In genomic region chr9:93996863-93997262, GRCh38 we compare ENCODE assay signal across 26 cellular contexts. TPM values are rescaled to one million over a fixed set of nuclear protein-coding genes. Genes with fewer than 3 reads are reported as not detected.
DNase-seq lines count a peak whose midpoint lies in the region; ATAC-seq and TF ChIP-seq lines count a peak whose summit lies in the region.
"Had no signal": no experiment of that assay in that cellular context is flagged by ENCODE, and none has a peak within 500 bp of the region (broad histone marks: within the 10 kb centered on the region; RNA-seq: fewer than 3 reads in every experiment).

No MANE protein-coding gene starts in this region.

- H3K9me2 ChIP-seq in OCI-LY1 (ENCODE audit: low read depth, low read length), result no peaks in the 10 kb centered on the region

- H3K4me1 ChIP-seq in OCI-LY1 (ENCODE audit: insufficient read depth, low read length, severe bottlenecking) (no peaks in the 10 kb centered on the region), neural progenitor cell (no peaks in the 10 kb centered on the region)
- H3K4me1 ChIP-seq: colonic mucosa, Peyer's patch, tibial nerve had no signal

- H4K20me1 ChIP-seq in OCI-LY1 (ENCODE audit: insufficient read depth, low read length) (no peaks in the 10 kb centered on the region), neural progenitor cell (ENCODE audit: low read depth) (no peaks in the 10 kb centered on the region)

- H3K36me3 ChIP-seq in OCI-LY1 (ENCODE audit: insufficient read depth, low read length) (no peaks in the 10 kb centered on the region), neural progenitor cell (no peaks in the 10 kb centered on the region)
- H3K36me3 ChIP-seq: colonic mucosa, Peyer's patch, tibial nerve had no signal

- TF ChIP-seq CTCF in OCI-LY1 (IDR thresholded peaks at IDR 0.05; ENCODE audit: low read length) (peak; percentile 18; the same call in 1 of the 2 replicates), choroid plexus epithelial cell (conservative IDR thresholded peaks at IDR 0.05; ENCODE audit: low read depth, low read length) (peak; percentile 31), neural progenitor cell (IDR thresholded peaks at IDR 0.05) (peak; percentile 5)

- ATAC-seq in GM18519 (IDR thresholded peaks at IDR 0.05; ENCODE audit: low FRiP score, unreplicated experiment), result no peak
- ATAC-seq: activated T-cell treated with anti-CD3 and anti-CD28 coated beads, Interleukin-2, amount 50 U/mL, for 72 hours had no signal

- no peak overlapping the region for H3K4me3 Mint-ChIP-seq in neural progenitor cell
- H3K4me3 Mint-ChIP-seq in activated CD4-positive, alpha-beta T cell treated with anti-CD3 and anti-CD28 coated beads, Interleukin-2, amount 10 ng/mL, durations not matched to agents 7 days and 5 days, result no peak overlapping the region
- H3K4me3 Mint-ChIP-seq: activated naive CD4-positive, alpha-beta T cell treated with anti-CD3 and anti-CD28 coated beads, Interleukin-2, amount 50 U/mL, for 24 hours; activated T-cell treated with anti-CD3 and anti-CD28 coated beads, Interleukin-2, amount 50 U/mL, for 72 hours; nephron had no signal

- H3K4me2 ChIP-seq in OCI-LY1 (ENCODE audit: low read length) (no peak overlapping the region), neural progenitor cell (no peak overlapping the region)

- no peaks in the 10 kb centered on the region for H3K79me2 ChIP-seq in OCI-LY1 (ENCODE audit: insufficient read depth, low read length)
- H3K79me2 ChIP-seq in neural progenitor cell (ENCODE audit: low read depth), result no peaks in the 10 kb centered on the region

- H3K4me3 ChIP-seq in OCI-LY1 (ENCODE audit: low read depth, low read length, poor library complexity, severe bottlenecking), result no peak overlapping the region
- no peak overlapping the region for H3K4me3 ChIP-seq in choroid plexus epithelial cell (ENCODE audit: low read depth, low read length)
- no peak overlapping the region for H3K4me3 ChIP-seq in neural progenitor cell
- H3K4me3 ChIP-seq: colonic mucosa, Peyer's patch, tibial nerve had no signal

- POLR2A ChIA-PET in activated CD4-positive, alpha-beta T cell treated with anti-CD3 and anti-CD28 coated beads, Interleukin-2, amount 10 ng/mL, durations not matched to agents 7 days and 5 days (lab: Charles Lee), result no interaction called here

- H3K27me3 ChIP-seq in OCI-LY1 (ENCODE audit: insufficient read depth, low read length) (no peaks in the 10 kb centered on the region), neural progenitor cell (no peaks in the 10 kb centered on the region)
- H3K27me3 ChIP-seq: colonic mucosa, Peyer's patch, tibial nerve had no signal

- H3K9ac ChIP-seq in OCI-LY1 (ENCODE audit: low read length), result no peak overlapping the region
- H3K9ac ChIP-seq in neural progenitor cell, result no peak overlapping the region

- H3K9me3 ChIP-seq in OCI-LY1 (ENCODE audit: low read length) (no peaks in the 10 kb centered on the region), neural progenitor cell (ENCODE audit: low read depth) (no peaks in the 10 kb centered on the region)
- H3K9me3 ChIP-seq: colonic mucosa, Peyer's patch, tibial nerve had no signal

- H3K9me3 Mint-ChIP-seq in neural progenitor cell, result no peaks in the 10 kb centered on the region
- H3K9me3 Mint-ChIP-seq in activated CD4-positive, alpha-beta T cell treated with anti-CD3 and anti-CD28 coated beads, Interleukin-2, amount 10 ng/mL, durations not matched to agents 7 days and 5 days, result peaks cover 3% of the 10 kb centered on the region
- H3K9me3 Mint-ChIP-seq: activated naive CD4-positive, alpha-beta T cell treated with anti-CD3 and anti-CD28 coated beads, Interleukin-2, amount 50 U/mL, for 24 hours; activated T-cell treated with anti-CD3 and anti-CD28 coated beads, Interleukin-2, amount 50 U/mL, for 72 hours; nephron had no signal

- H3F3A ChIP-seq in OCI-LY1 (ENCODE audit: insufficient read depth, low read length) (no peaks in the 10 kb centered on the region), neural progenitor cell (ENCODE audit: low read depth) (no peaks in the 10 kb centered on the region)

- no peak overlapping the region for H3K27ac Mint-ChIP-seq in neural progenitor cell
- H3K27ac Mint-ChIP-seq in activated CD4-positive, alpha-beta T cell treated with anti-CD3 and anti-CD28 coated beads, Interleukin-2, amount 10 ng/mL, durations not matched to agents 7 days and 5 days, result no peak overlapping the region
- H3K27ac Mint-ChIP-seq: activated naive CD4-positive, alpha-beta T cell treated with anti-CD3 and anti-CD28 coated beads, Interleukin-2, amount 50 U/mL, for 24 hours; activated T-cell treated with anti-CD3 and anti-CD28 coated beads, Interleukin-2, amount 50 U/mL, for 72 hours; nephron had no signal

- no peaks in the 10 kb centered on the region for H3K36me3 Mint-ChIP-seq in neural progenitor cell
- no peaks in the 10 kb centered on the region for H3K36me3 Mint-ChIP-seq in activated CD4-positive, alpha-beta T cell treated with anti-CD3 and anti-CD28 coated beads, Interleukin-2, amount 10 ng/mL, durations not matched to agents 7 days and 5 days (ENCODE audit: low read depth)

- CTCF ChIA-PET in activated CD4-positive, alpha-beta T cell treated with anti-CD3 and anti-CD28 coated beads, Interleukin-2, amount 10 ng/mL, durations not matched to agents 7 days and 5 days (lab: Charles Lee), result no interaction called here

- no peak overlapping the region for H3K27ac ChIP-seq in OCI-LY1 (ENCODE audit: low read depth, low read length, poor library complexity, severe bottlenecking)
- no peak overlapping the region for H3K27ac ChIP-seq in neural progenitor cell
- H3K27ac ChIP-seq: 22Rv1, colonic mucosa, Peyer's patch, tibial nerve had no signal

- H2AFZ ChIP-seq in OCI-LY1 (ENCODE audit: low read length) (no peak overlapping the region), neural progenitor cell (replicated peaks) (no peak overlapping the region)

- DNase-seq in DMS 273 (lab: John Stamatoyannopoulos, UW; ENCODE audit: unreplicated experiment), result peak; percentile 44
- no peak for DNase-seq in DMS 273 treated with DMSO at 0.1 percent for 48 hours (lab: John Stamatoyannopoulos, UW)
- DNase-seq in choroid plexus epithelial cell (ENCODE audit: low read depth), result peak; percentile 23
- peak; percentile 18 for DNase-seq in neural progenitor cell (ENCODE audit: low spot score)
- DNase-seq in activated CD4-positive, alpha-beta T cell treated with anti-CD3 and anti-CD28 coated beads, Interleukin-2, amount 10 ng/mL, durations not matched to agents 7 days and 5 days, result no peak
- DNase-seq in MV-4-11 (lab: John Stamatoyannopoulos, UW), result no peak
- DNase-seq: activated CD4-positive, alpha-beta T cell treated with anti-CD3 and anti-CD28 coated beads for 1 hour; activated T-cell treated with anti-CD3 and anti-CD28 coated beads, Interleukin-2, amount 50 U/mL, for 72 hours; AML-193; colonic mucosa; COR-L47; foreskin melanocyte; HCEC 1CT; NCI-H1105 treated with DMSO at 0.1 percent for 48 hours; NCI-H69; Peyer's patch; stimulated activated CD4-positive, alpha-beta T cell treated with anti-CD3 and anti-CD28 coated beads, Interleukin-2, amount 100 ng/mL, for 24 hours; stimulated activated naive CD4-positive, alpha-beta T cell treated with Interleukin-2 at 50 U/mL for 16 hours had no signal

- H3K27me3 Mint-ChIP-seq in neural progenitor cell (ENCODE audit: insufficient read depth, low read depth), result peaks cover 5% of the 10 kb centered on the region
- H3K27me3 Mint-ChIP-seq in activated CD4-positive, alpha-beta T cell treated with anti-CD3 and anti-CD28 coated beads, Interleukin-2, amount 10 ng/mL, durations not matched to agents 7 days and 5 days, result peaks cover 16% of the 10 kb centered on the region

- H3K4me1 Mint-ChIP-seq in neural progenitor cell, result no peaks in the 10 kb centered on the region
- H3K4me1 Mint-ChIP-seq in activated CD4-positive, alpha-beta T cell treated with anti-CD3 and anti-CD28 coated beads, Interleukin-2, amount 10 ng/mL, durations not matched to agents 7 days and 5 days, result no peaks in the 10 kb centered on the region
- H3K4me1 Mint-ChIP-seq: activated naive CD4-positive, alpha-beta T cell treated with anti-CD3 and anti-CD28 coated beads, Interleukin-2, amount 50 U/mL, for 24 hours; nephron had no signal

RNA-seq across cellular contexts. Expression of gene BARX1, which starts 41.7 kb away (rescaled TPM):
- total RNA-seq in neural progenitor cell (ENCODE audit: low replicate concordance), result 0.17 and 2.9 TPM in 2 replicates
- not detected for total RNA-seq in activated CD4-positive, alpha-beta T cell treated with anti-CD3 and anti-CD28 coated beads, Interleukin-2, amount 10 ng/mL, durations not matched to agents 7 days and 5 days
- total RNA-seq: colonic mucosa, mesenteric fat pad, Peyer's patch, posterior vena cava, tibial nerve had no signal

Comparison
In these comparisons a context has a peak if more than half of its experiments do, and no peak if none do; other contexts are left out.
1. DNase-seq: peak in DMS 273 (single experiment), choroid plexus epithelial cell (single experiment) and neural progenitor cell (single experiment); none in DMS 273 treated with DMSO at 0.1 percent for 48 hours (single experiment), activated CD4-positive, alpha-beta T cell treated with anti-CD3 and anti-CD28 coated beads, Interleukin-2, amount 10 ng/mL, durations not matched to agents 7 days and 5 days (single experiment) and MV-4-11 (single experiment).
2. Peak in every context shown above with its lines, with median percentiles within 50 percentile points of each other: CTCF ChIP-seq.